ENCODE assay signal across 10 cellular contexts in the genomic region with DNA sequence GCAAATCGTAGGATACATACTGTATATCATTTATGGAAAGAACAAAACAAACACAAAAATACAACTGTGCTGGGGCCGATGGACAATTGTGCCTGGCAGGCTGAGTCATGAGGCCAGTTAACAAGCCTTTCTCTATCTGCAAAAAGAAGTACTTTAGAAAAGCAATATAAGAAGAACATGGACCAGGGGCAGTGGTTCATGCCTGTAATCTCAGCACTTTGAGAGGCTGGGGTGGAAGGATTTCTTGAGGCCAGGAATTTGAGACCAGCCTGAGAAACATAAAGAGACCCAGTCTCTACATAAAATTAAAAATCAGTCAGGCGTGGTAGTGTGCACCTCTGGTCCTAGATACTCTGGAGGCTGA. TPM values are rescaled to one million over a fixed set of nuclear protein-coding genes. Genes with fewer than 3 reads are reported as not detected.
DNase-seq lines count a peak whose midpoint lies in the region; ATAC-seq, FAIRE-seq and TF ChIP-seq lines count a peak whose summit lies in the region.
"Had no signal": no experiment of that assay in that cellular context is flagged by ENCODE, and none has a peak within 500 bp of the region (broad histone marks: within the 10 kb centered on the region; RNA-seq: fewer than 3 reads in every experiment).

No MANE protein-coding gene starts in this region.

- dilution Hi-C loops in keratinocyte (cut with MboI; ENCODE audit: extremely low pct_ligation_motif_present, low sequenced_read_pairs) = no loop called here

- no peak for ATAC-seq in activated CD8-positive, alpha-beta memory T cell treated with anti-CD3 and anti-CD28 coated beads, Interleukin-2, amount 10 ng/mL, durations not matched to agents 7 days and 5 days
- no peak for ATAC-seq in GM21447 (IDR thresholded peaks at IDR 0.05; ENCODE audit: unreplicated experiment)

- H3K4me1 Mint-ChIP-seq in activated CD4-positive, alpha-beta T cell treated with anti-CD3 and anti-CD28 coated beads, Interleukin-2, amount 10 ng/mL, durations not matched to agents 24 days and 14 days = peaks cover 63% of the 10 kb centered on the region
- peaks cover 66% of the 10 kb centered on the region for H3K4me1 Mint-ChIP-seq in activated CD8-positive, alpha-beta memory T cell treated with anti-CD3 and anti-CD28 coated beads, Interleukin-2, amount 10 ng/mL, durations not matched to agents 7 days and 5 days

- H3K9me3 ChIP-seq in keratinocyte (ENCODE audit: control insufficient read depth, low read depth, low read length) (no peaks in the 10 kb centered on the region), subcutaneous abdominal adipose tissue (ENCODE audit: control insufficient read depth in 5 of 5, low read length in 5 of 5) (no peaks in the 10 kb centered on the region)

- TF ChIP-seq CTCF in keratinocyte (optimal IDR thresholded peaks at IDR 0.05 in 1 of 3, IDR thresholded peaks at IDR 0.05 in 1 of 3, conservative IDR thresholded peaks at IDR 0.05 in 1 of 3; ENCODE audit: extremely low read depth in 1 of 3, insufficient read depth in 2 of 3, low read length in 3 of 3) = no peak
- TF ChIP-seq CTCF in lower leg skin (IDR thresholded peaks at IDR 0.05) = no peak

- no peaks in the 10 kb centered on the region for H3K36me3 Mint-ChIP-seq in activated CD4-positive, alpha-beta T cell treated with anti-CD3 and anti-CD28 coated beads, Interleukin-2, amount 10 ng/mL, durations not matched to agents 24 days and 14 days (ENCODE audit: low read depth)
- H3K36me3 Mint-ChIP-seq in activated CD8-positive, alpha-beta memory T cell treated with anti-CD3 and anti-CD28 coated beads, Interleukin-2, amount 10 ng/mL, durations not matched to agents 7 days and 5 days = no peaks in the 10 kb centered on the region

- no peaks in the 10 kb centered on the region for H3K9me3 Mint-ChIP-seq in activated CD4-positive, alpha-beta T cell treated with anti-CD3 and anti-CD28 coated beads, Interleukin-2, amount 10 ng/mL, durations not matched to agents 24 days and 14 days
- no peaks in the 10 kb centered on the region for H3K9me3 Mint-ChIP-seq in activated CD8-positive, alpha-beta memory T cell treated with anti-CD3 and anti-CD28 coated beads, Interleukin-2, amount 10 ng/mL, durations not matched to agents 7 days and 5 days (ENCODE audit: low read depth)

- no peaks in the 10 kb centered on the region for H3K9me1 ChIP-seq in keratinocyte (ENCODE audit: control insufficient read depth, extremely low read depth, insufficient read depth, low read length)

- peak overlapping the region; percentile 66 for H3K4me2 ChIP-seq in keratinocyte (ENCODE audit: control insufficient read depth, extremely low read depth, insufficient read depth, low read depth, low read length)

- intact Hi-C loops in activated CD4-positive, alpha-beta T cell treated with anti-CD3 and anti-CD28 coated beads, Interleukin-2, amount 10 ng/mL, durations not matched to agents 24 days and 14 days (cut with micrococcal nuclease) = no loop called here
- intact Hi-C loops in lower leg skin (cut with DNase I; ENCODE audit: low total_unique reads) = no loop called here

- H4K20me1 ChIP-seq in keratinocyte (ENCODE audit: control insufficient read depth, extremely low read depth, insufficient read depth, low read length) = no peaks in the 10 kb centered on the region

- H3K4me3 Mint-ChIP-seq in activated CD4-positive, alpha-beta T cell treated with anti-CD3 and anti-CD28 coated beads, Interleukin-2, amount 10 ng/mL, durations not matched to agents 24 days and 14 days = peak overlapping the region; percentile 47
- H3K4me3 Mint-ChIP-seq in activated CD8-positive, alpha-beta memory T cell treated with anti-CD3 and anti-CD28 coated beads, Interleukin-2, amount 10 ng/mL, durations not matched to agents 7 days and 5 days = no peak overlapping the region

- no peaks in the 10 kb centered on the region for H3K36me3 ChIP-seq in keratinocyte (ENCODE audit: control insufficient read depth in 2 of 2, extremely low read depth in 1 of 2, insufficient read depth in 2 of 2, low read length in 2 of 2)
- H3K36me3 ChIP-seq in subcutaneous abdominal adipose tissue (ENCODE audit: control insufficient read depth in 5 of 5, insufficient read depth in 5 of 5, low read length in 5 of 5) = no peaks in the 10 kb centered on the region
- H3K36me3 ChIP-seq: WERI-Rb-1 had no signal

- no peak for TF ChIP-seq POLR2A in lower leg skin (IDR thresholded peaks at IDR 0.05)

- peak overlapping the region; percentile 51 for H2AFZ ChIP-seq in keratinocyte (ENCODE audit: control insufficient read depth, low read length)

- H3K79me2 ChIP-seq in keratinocyte (ENCODE audit: control insufficient read depth, insufficient read depth, low read length) = no peaks in the 10 kb centered on the region

- no peak for FAIRE-seq in keratinocyte (lab: Jason Lieb, UNC)

- H3K4me3 ChIP-seq in keratinocyte (ENCODE audit: control insufficient read depth in 2 of 3, extremely low read depth in 1 of 3, insufficient read depth in 2 of 3, low read depth in 1 of 3, low read length in 3 of 3) = peak overlapping the region in 2 of 3 experiments; percentile 15 to 30
- H3K4me3 ChIP-seq in subcutaneous abdominal adipose tissue (ENCODE audit: low read depth in 1 of 5, low read length in 5 of 5) = peak overlapping the region in 4 of 5 donors; percentile 49 to 60 (median 56)
- no peak overlapping the region for H3K4me3 ChIP-seq in lower leg skin (ENCODE audit: low read depth, poor library complexity, severe bottlenecking)

- H3K27ac ChIP-seq in keratinocyte (ENCODE audit: control insufficient read depth, insufficient read depth, low read length) (peak overlapping the region; percentile 39), subcutaneous abdominal adipose tissue (ENCODE audit: low read depth, low read length) (peak overlapping the region; percentile 81)
- H3K27ac ChIP-seq: WERI-Rb-1 had no signal

- no peaks in the 10 kb centered on the region for H3K27me3 Mint-ChIP-seq in activated CD4-positive, alpha-beta T cell treated with anti-CD3 and anti-CD28 coated beads, Interleukin-2, amount 10 ng/mL, durations not matched to agents 24 days and 14 days
- no peaks in the 10 kb centered on the region for H3K27me3 Mint-ChIP-seq in activated CD8-positive, alpha-beta memory T cell treated with anti-CD3 and anti-CD28 coated beads, Interleukin-2, amount 10 ng/mL, durations not matched to agents 7 days and 5 days

- H3K27me3 ChIP-seq in keratinocyte (ENCODE audit: control insufficient read depth, extremely low read depth, insufficient read depth, low read length) (no peaks in the 10 kb centered on the region), subcutaneous abdominal adipose tissue (ENCODE audit: control insufficient read depth in 5 of 5, insufficient read depth in 4 of 5, low read length in 5 of 5) (no peaks in the 10 kb centered on the region)

- CTCF ChIA-PET in activated CD8-positive, alpha-beta memory T cell treated with anti-CD3 and anti-CD28 coated beads, Interleukin-2, amount 10 ng/mL, durations not matched to agents 7 days and 5 days (lab: Charles Lee) = interaction anchor here (6.7 kb wide), 1 partner anchor 14 kb away, joined by 43 read pairs; a partner anchor contains a TSS

- peak overlapping the region; percentile 78 for H3K27ac Mint-ChIP-seq in activated CD4-positive, alpha-beta T cell treated with anti-CD3 and anti-CD28 coated beads, Interleukin-2, amount 10 ng/mL, durations not matched to agents 24 days and 14 days
- H3K27ac Mint-ChIP-seq in activated CD8-positive, alpha-beta memory T cell treated with anti-CD3 and anti-CD28 coated beads, Interleukin-2, amount 10 ng/mL, durations not matched to agents 7 days and 5 days = peak overlapping the region; percentile 61

- peaks cover 15% of the 10 kb centered on the region for H3K4me1 ChIP-seq in keratinocyte (ENCODE audit: control insufficient read depth, extremely low read depth, insufficient read depth, low read length)
- peaks cover 10 to 17% (median 13%) of the 10 kb centered on the region in 5 donors for H3K4me1 ChIP-seq in subcutaneous abdominal adipose tissue (ENCODE audit: control insufficient read depth in 5 of 5, insufficient read depth in 5 of 5, low read length in 5 of 5)

- 48 to 58% methylated on average over 3 of the region's 3 CpGs for WGBS in lower leg skin, 2 donors

- peak overlapping the region; percentile 33 for H3K9ac ChIP-seq in keratinocyte (ENCODE audit: control insufficient read depth, extremely low read depth, insufficient read depth, low read length)
- H3K9ac ChIP-seq in subcutaneous abdominal adipose tissue (ENCODE audit: low read length in 5 of 5) = peak overlapping the region in 2 of 5 donors; percentile 28 to 40

- no peak for DNase-seq in activated CD4-positive, alpha-beta T cell treated with anti-CD3 and anti-CD28 coated beads, Interleukin-2, amount 10 ng/mL, durations not matched to agents 24 days and 14 days
- DNase-seq in activated CD4-positive, alpha-beta T cell treated with anti-CD3 and anti-CD28 coated beads for 48 hours = no peak
- DNase-seq in activated CD8-positive, alpha-beta memory T cell treated with anti-CD3 and anti-CD28 coated beads, Interleukin-2, amount 10 ng/mL, durations not matched to agents 7 days and 5 days = no peak
- DNase-seq in keratinocyte (ENCODE audit: low read depth, low spot score) (no peak), lower leg skin (ENCODE audit: low spot score in 2 of 2) (no peak), NCI-H2081 treated with DMSO at 0.1 percent for 48 hours (lab: John Stamatoyannopoulos, UW) (no peak)
- DNase-seq: WERI-Rb-1 had no signal

RNA-seq across cellular contexts. Expression of a gene that starts 13.8 kb away (rescaled TPM):
- 74.0 and 77.7 TPM in 2 replicates for total RNA-seq in activated CD4-positive, alpha-beta T cell treated with anti-CD3 and anti-CD28 coated beads, Interleukin-2, amount 10 ng/mL, durations not matched to agents 24 days and 14 days
- 10 to 100 TPM; 44.9 to 67.3 TPM for total RNA-seq in activated CD8-positive, alpha-beta memory T cell treated with anti-CD3 and anti-CD28 coated beads, Interleukin-2, amount 10 ng/mL, durations not matched to agents 7 days and 5 days
- not detected in 3 replicates for polyA plus RNA-seq in keratinocyte
- not detected for polyA plus RNA-seq in keratinocyte (2011; ENCODE audit: low read depth)
- not detected in 2 replicates for polyA plus RNA-seq in keratinocyte (2011; cell fraction: cytosol; rRNA removed)
- not detected in 2 replicates for polyA plus RNA-seq in keratinocyte (2011; cell fraction: nucleus; rRNA removed)
- not detected in 2 replicates for polyA plus RNA-seq in keratinocyte (2012; ENCODE audit: low replicate concordance)
- not detected in 3 replicates for polyA minus RNA-seq in keratinocyte
- polyA minus RNA-seq in keratinocyte (2011; cell fraction: cytosol; rRNA and poly(A)+ RNA removed) = not detected
- not detected in 2 replicates for polyA minus RNA-seq in keratinocyte (2011; cell fraction: nucleus; rRNA and poly(A)+ RNA removed)
- total RNA-seq in lower leg skin = under 1 TPM in 2 of 4 donors, not detected in 2; 0.16 to 0.89 TPM

RNA-seq across cellular contexts. Expression of a gene that starts 20.9 kb away (rescaled TPM):
- 31.9 and 33.0 TPM in 2 replicates for total RNA-seq in activated CD4-positive, alpha-beta T cell treated with anti-CD3 and anti-CD28 coated beads, Interleukin-2, amount 10 ng/mL, durations not matched to agents 24 days and 14 days
- total RNA-seq in activated CD8-positive, alpha-beta memory T cell treated with anti-CD3 and anti-CD28 coated beads, Interleukin-2, amount 10 ng/mL, durations not matched to agents 7 days and 5 days = 10 to 100 TPM; 49.1 to 53.0 TPM
- polyA plus RNA-seq in keratinocyte = 4.2 to 6.0 TPM (median 4.8 TPM) in 3 replicates
- polyA plus RNA-seq in keratinocyte (2011; ENCODE audit: low read depth) = 7.0 TPM
- polyA plus RNA-seq in keratinocyte (2011; cell fraction: cytosol; rRNA removed) = 2.5 and 3.5 TPM in 2 replicates
- 6.4 and 9.5 TPM in 2 replicates for polyA plus RNA-seq in keratinocyte (2011; cell fraction: nucleus; rRNA removed)
- 2.2 and 5.2 TPM in 2 replicates for polyA plus RNA-seq in keratinocyte (2012; ENCODE audit: low replicate concordance)
- 3.1 to 6.7 TPM (median 6.0 TPM) in 3 replicates for polyA minus RNA-seq in keratinocyte
- 2.5 TPM for polyA minus RNA-seq in keratinocyte (2011; cell fraction: cytosol; rRNA and poly(A)+ RNA removed)
- 4.0 and 5.6 TPM in 2 replicates for polyA minus RNA-seq in keratinocyte (2011; cell fraction: nucleus; rRNA and poly(A)+ RNA removed)
- 10 to 100 TPM; 11.4 to 23.8 (median 17.6) TPM for total RNA-seq in lower leg skin

RNA-seq across cellular contexts. Expression of a gene that starts 39.5 kb away (rescaled TPM):
- total RNA-seq in activated CD4-positive, alpha-beta T cell treated with anti-CD3 and anti-CD28 coated beads, Interleukin-2, amount 10 ng/mL, durations not matched to agents 24 days and 14 days = 50.0 and 51.2 TPM in 2 replicates
- 10 to 100 TPM; 49.2 to 59.1 TPM for total RNA-seq in activated CD8-positive, alpha-beta memory T cell treated with anti-CD3 and anti-CD28 coated beads, Interleukin-2, amount 10 ng/mL, durations not matched to agents 7 days and 5 days
- polyA plus RNA-seq in keratinocyte = 5.3 to 7.8 TPM (median 6.7 TPM) in 3 replicates
- polyA plus RNA-seq in keratinocyte (2011; ENCODE audit: low read depth) = 0.42 TPM
- polyA plus RNA-seq in keratinocyte (2011; cell fraction: cytosol; rRNA removed) = 5.4 and 8.0 TPM in 2 replicates
- 22.3 and 24.4 TPM in 2 replicates for polyA plus RNA-seq in keratinocyte (2011; cell fraction: nucleus; rRNA removed)
- 2.3 and 3.8 TPM in 2 replicates for polyA plus RNA-seq in keratinocyte (2012; ENCODE audit: low replicate concordance)
- polyA minus RNA-seq in keratinocyte = 4.9 to 6.2 TPM (median 5.9 TPM) in 3 replicates
- 0.58 TPM for polyA minus RNA-seq in keratinocyte (2011; cell fraction: cytosol; rRNA and poly(A)+ RNA removed)
- 3.0 and 7.9 TPM in 2 replicates for polyA minus RNA-seq in keratinocyte (2011; cell fraction: nucleus; rRNA and poly(A)+ RNA removed)
- 1 to 10 TPM; 2.1 to 6.6 (median 4.4) TPM for total RNA-seq in lower leg skin

RNA-seq across cellular contexts. Expression of a gene that starts 47.0 kb away (rescaled TPM):
- total RNA-seq in activated CD4-positive, alpha-beta T cell treated with anti-CD3 and anti-CD28 coated beads, Interleukin-2, amount 10 ng/mL, durations not matched to agents 24 days and 14 days = 1.7 and 2.1 TPM in 2 replicates
- total RNA-seq in activated CD8-positive, alpha-beta memory T cell treated with anti-CD3 and anti-CD28 coated beads, Interleukin-2, amount 10 ng/mL, durations not matched to agents 7 days and 5 days = under 1 TPM; 0.30 to 0.41 TPM
- polyA plus RNA-seq in keratinocyte = 39.5 to 101 TPM (median 42.7 TPM) in 3 replicates
- 71.5 TPM for polyA plus RNA-seq in keratinocyte (2011; ENCODE audit: low read depth)
- 39.8 and 91.6 TPM in 2 replicates for polyA plus RNA-seq in keratinocyte (2011; cell fraction: cytosol; rRNA removed)
- 116 and 157 TPM in 2 replicates for polyA plus RNA-seq in keratinocyte (2011; cell fraction: nucleus; rRNA removed)
- 81.1 and 123 TPM in 2 replicates for polyA plus RNA-seq in keratinocyte (2012; ENCODE audit: low replicate concordance)
- polyA minus RNA-seq in keratinocyte = 25.5 to 123 TPM (median 30.4 TPM) in 3 replicates
- 90.2 TPM for polyA minus RNA-seq in keratinocyte (2011; cell fraction: cytosol; rRNA and poly(A)+ RNA removed)
- polyA minus RNA-seq in keratinocyte (2011; cell fraction: nucleus; rRNA and poly(A)+ RNA removed) = 52.7 and 58.7 TPM in 2 replicates
- total RNA-seq in lower leg skin = 100 to 1,000 TPM; 174 to 298 (median 196) TPM

RNA-seq across cellular contexts. Expression of a gene that starts 55.6 kb away (rescaled TPM):
- not detected in 2 replicates for total RNA-seq in activated CD4-positive, alpha-beta T cell treated with anti-CD3 and anti-CD28 coated beads, Interleukin-2, amount 10 ng/mL, durations not matched to agents 24 days and 14 days
- under 1 TPM; 0.49 to 0.58 TPM for total RNA-seq in activated CD8-positive, alpha-beta memory T cell treated with anti-CD3 and anti-CD28 coated beads, Interleukin-2, amount 10 ng/mL, durations not matched to agents 7 days and 5 days
- 3.8 to 13.2 TPM (median 11.1 TPM) in 3 replicates for polyA plus RNA-seq in keratinocyte
- polyA plus RNA-seq in keratinocyte (2011; ENCODE audit: low read depth) = 21.9 TPM
- polyA plus RNA-seq in keratinocyte (2011; cell fraction: cytosol; rRNA removed) = 4.1 and 4.5 TPM in 2 replicates
- 20.5 and 22.3 TPM in 2 replicates for polyA plus RNA-seq in keratinocyte (2011; cell fraction: nucleus; rRNA removed)
- polyA plus RNA-seq in keratinocyte (2012; ENCODE audit: low replicate concordance) = 12.9 and 30.9 TPM in 2 replicates
- polyA minus RNA-seq in keratinocyte = 9.3 to 37.2 TPM (median 15.6 TPM) in 3 replicates
- 5.0 TPM for polyA minus RNA-seq in keratinocyte (2011; cell fraction: cytosol; rRNA and poly(A)+ RNA removed)
- 7.4 and 9.9 TPM in 2 replicates for polyA minus RNA-seq in keratinocyte (2011; cell fraction: nucleus; rRNA and poly(A)+ RNA removed)
- 100 to 1,000 TPM in 3 of 4 donors, 10 to 100 TPM in 1; 74.6 to 139 (median 119) TPM for total RNA-seq in lower leg skin
- total RNA-seq: glomerular endothelial cell had no signal

Comparison
In these comparisons a context has a peak if more than half of its experiments do, and no peak if none do; other contexts are left out.
1. RNA of a gene that starts 13.8 kb away (total RNA-seq): 74.0 to 77.7 TPM in activated CD4-positive, alpha-beta T cell treated with anti-CD3 and anti-CD28 coated beads, Interleukin-2, amount 10 ng/mL, durations not matched to agents 24 days and 14 days and 44.9 to 67.3 TPM in activated CD8-positive, alpha-beta memory T cell treated with anti-CD3 and anti-CD28 coated beads, Interleukin-2, amount 10 ng/mL, durations not matched to agents 7 days and 5 days; 0.16 to 0.89 TPM in lower leg skin; every median in the first group is over 10 times any median in the second.